ENCODE assay signal across 10 cellular contexts in genomic region chr18:54608008-54608642, GRCh38. TPM values are rescaled to one million over a fixed set of nuclear protein-coding genes. Genes with fewer than 3 reads are reported as not detected.
DNase-seq lines count a peak whose midpoint lies in the region; FAIRE-seq lines count a peak whose summit lies in the region.
"Had no signal": no experiment of that assay in that cellular context is flagged by ENCODE, and none has a peak within 500 bp of the region (broad histone marks: within the 10 kb centered on the region; RNA-seq: fewer than 3 reads in every experiment).

No MANE protein-coding gene starts in this region.

- H3K4me1 ChIP-seq in duodenal mucosa (ENCODE audit: control insufficient read depth in 1 of 2, insufficient read depth in 2 of 2, low read length in 2 of 2) (peaks cover 9 to 18% of the 10 kb centered on the region in 2 donors), mucosa of rectum (ENCODE audit: control insufficient read depth in 2 of 2, insufficient read depth in 2 of 2, low read length in 2 of 2) (peaks cover 3 to 5% of the 10 kb centered on the region in 2 donors)

- H3K36me3 ChIP-seq in MG63 (no peaks in the 10 kb centered on the region), duodenal mucosa (ENCODE audit: control insufficient read depth in 1 of 2, insufficient read depth in 2 of 2, low read length in 2 of 2) (no peaks in the 10 kb centered on the region), mucosa of rectum (ENCODE audit: control insufficient read depth in 2 of 2, insufficient read depth in 2 of 2, low read length in 2 of 2) (no peaks in the 10 kb centered on the region)
- H3K36me3 ChIP-seq: heart right ventricle had no signal

- H3K9me3 ChIP-seq in MG63 (no peaks in the 10 kb centered on the region), duodenal mucosa (ENCODE audit: control insufficient read depth in 1 of 2, low read length in 2 of 2) (no peaks in the 10 kb centered on the region), mucosa of rectum (ENCODE audit: control insufficient read depth in 2 of 2, low read length in 2 of 2) (no peaks in the 10 kb centered on the region)
- H3K9me3 ChIP-seq: heart right ventricle had no signal

- no peak for FAIRE-seq in frontal cortex (lab: Jason Lieb, UNC)
- FAIRE-seq: HTR-8/SVneo had no signal

- H3K27ac ChIP-seq in duodenal mucosa (ENCODE audit: low read depth, low read length), result peak overlapping the region; percentile 74
- peak overlapping the region; percentile 87 to 90 for H3K27ac ChIP-seq in mucosa of rectum (ENCODE audit: low read depth in 2 of 2, low read length in 2 of 2)
- H3K27ac ChIP-seq: heart right ventricle had no signal

- H3K4me3 ChIP-seq in MG63 (peak overlapping the region; percentile 36), duodenal mucosa (ENCODE audit: low read depth in 1 of 2, low read length in 2 of 2) (peak overlapping the region; percentile 47 to 59), mucosa of rectum (ENCODE audit: low read length in 2 of 2) (peak overlapping the region; percentile 62 to 72)

- peak; percentile 60 for DNase-seq in DMS53 treated with DMSO at 0.1 percent for 48 hours (lab: John Stamatoyannopoulos, UW; ENCODE audit: unreplicated experiment)
- DNase-seq in MG63, result no peak
- no peak for DNase-seq in GF-D8 (lab: John Stamatoyannopoulos, UW)
- no peak for DNase-seq in NCI-H146 treated with DMSO at 0.1 percent for 48 hours (lab: John Stamatoyannopoulos, UW; ENCODE audit: unreplicated experiment)
- no peak for DNase-seq in NCI-H1694 (lab: John Stamatoyannopoulos, UW)
- DNase-seq in frontal cortex (ENCODE audit: low spot score in 2 of 2), result no peak
- DNase-seq: heart right ventricle had no signal

- H3K9ac ChIP-seq in duodenal mucosa (ENCODE audit: low read depth in 1 of 2, low read length in 2 of 2), result peak overlapping the region; percentile 20 to 57
- peak overlapping the region; percentile 60 to 72 for H3K9ac ChIP-seq in mucosa of rectum (ENCODE audit: low read depth in 1 of 2, low read length in 2 of 2)

- H3K27me3 ChIP-seq in MG63 (no peaks in the 10 kb centered on the region), duodenal mucosa (ENCODE audit: control insufficient read depth in 1 of 2, insufficient read depth in 2 of 2, low read length in 2 of 2) (no peaks in the 10 kb centered on the region), mucosa of rectum (ENCODE audit: control insufficient read depth in 2 of 2, insufficient read depth in 2 of 2, low read length in 2 of 2) (no peaks in the 10 kb centered on the region)
- H3K27me3 ChIP-seq: heart right ventricle had no signal

RNA-seq across cellular contexts. Expression of gene DYNAP, which starts 17.1 kb away (rescaled TPM):
- total RNA-seq in MG63 (2014; rRNA removed; shearing (Covaris generic); ENCODE audit: low replicate concordance), result not detected in 2 replicates
- total RNA-seq in frontal cortex, result not detected
- total RNA-seq: heart right ventricle had no signal
